ENCODE assay signal across 7 cellular contexts in genomic region chr3:182713743-182714517, GRCh38.
DNase-seq lines count a peak whose midpoint lies in the region; ATAC-seq and TF ChIP-seq lines count a peak whose summit lies in the region.

No MANE protein-coding gene starts in this region.

- H3K4me2 ChIP-seq in GM23338 (no peak overlapping the region), PC-3 (ENCODE audit: low read length) (peak overlapping the region; percentile 23)

- BruUV-seq in PC-3 (replicated peaks; lab: Mats Ljungman, UMichigan) = no TSS peak

- no peaks in the 10 kb centered on the region for H3K36me3 Mint-ChIP-seq in GM23338 (ENCODE audit: low read depth)

- H3K27me3 ChIP-seq in GM06990 (replicated peaks; ENCODE audit: control insufficient read depth, insufficient read depth, low read length) (no peaks in the 10 kb centered on the region), GM23338 (ENCODE audit: insufficient read depth) (no peaks in the 10 kb centered on the region), PC-3 (ENCODE audit: low read length) (no peaks in the 10 kb centered on the region), dorsolateral prefrontal cortex (peaks cover 0 to 3% (median 0%) of the 10 kb centered on the region in 45 donors)

- H3K4me3 Mint-ChIP-seq in GM23338 = no peak overlapping the region

- no peak overlapping the region for H2AFZ ChIP-seq in GM23338
- H2AFZ ChIP-seq in PC-3 (ENCODE audit: low read length) = no peak overlapping the region

- no peaks in the 10 kb centered on the region for H3K9me3 Mint-ChIP-seq in GM23338

- intact Hi-C loops in PC-3 (cut with micrococcal nuclease) = loop anchor here (1.0 to 5.0 kb wide), 6 partner anchors 81 to 672 kb away; no protein-coding TSS in a partner anchor
- intact Hi-C loops in dorsolateral prefrontal cortex (cut with DNase I) = loop anchor here in 1 of 2 donors (10.0 kb wide), 2 partner anchors 401 to 671 kb away; no protein-coding TSS in a partner anchor

- peaks cover 10% of the 10 kb centered on the region for H3K4me1 Mint-ChIP-seq in GM23338

- H3K36me3 ChIP-seq in GM06990 (ENCODE audit: control insufficient read depth, insufficient read depth, low read length) (no peaks in the 10 kb centered on the region), GM23338 (ENCODE audit: insufficient read depth) (no peaks in the 10 kb centered on the region), PC-3 (ENCODE audit: low read depth, low read length) (no peaks in the 10 kb centered on the region)

- H3K27ac Mint-ChIP-seq in GM23338 = peak overlapping the region; percentile 53; the same call in 1 of the 2 replicates

- no peak for DNase-seq in GM06990 (ENCODE audit: extremely low read depth, insufficient read length)
- peak; percentile 82 for DNase-seq in GM23338 (ENCODE audit: low spot score)
- peak; percentile 59 for DNase-seq in LNCaP clone FGC (ENCODE audit: low read depth)
- DNase-seq in PC-3 = peak; percentile 81
- DNase-seq in dorsolateral prefrontal cortex = no peak
- peak; percentile 57 for DNase-seq in midbrain (lab: John Stamatoyannopoulos, UW)

- H3K9me3 ChIP-seq in PC-3 (ENCODE audit: low read length) = no peaks in the 10 kb centered on the region

- TF ChIP-seq CTCF in GM06990 (IDR thresholded peaks at IDR 0.05; ENCODE audit: insufficient read depth, low read length, poor library complexity, severe bottlenecking) = peak; percentile 53
- peak; percentile 62 to 83 for TF ChIP-seq CTCF in GM23338 (conservative IDR thresholded peaks at IDR 0.05; ENCODE audit: low read depth in 2 of 2)
- TF ChIP-seq CTCF in LNCaP clone FGC (IDR thresholded peaks at IDR 0.05; ENCODE audit: control insufficient read depth, extremely low read depth, insufficient read depth) = peak; percentile 78
- peak; percentile 74 for TF ChIP-seq CTCF in PC-3 (conservative IDR thresholded peaks at IDR 0.05; ENCODE audit: low read depth, low read length)
- peak; percentile 43 to 83 (median 65) for TF ChIP-seq CTCF in dorsolateral prefrontal cortex (IDR thresholded peaks at IDR 0.05 in 54 of 56, conservative IDR thresholded peaks at IDR 0.05 in 2 of 56; ENCODE audit: low read depth in 1 of 56, partially characterized antibody in 56 of 56)

- H3K4me3 ChIP-seq in GM06990 (replicated peaks; ENCODE audit: low read depth, low read length) (no peak overlapping the region), GM23338 (no peak overlapping the region), LNCaP clone FGC (ENCODE audit: low read depth, low read length) (no peak overlapping the region), PC-3 (ENCODE audit: low read length) (no peak overlapping the region), dorsolateral prefrontal cortex (no peak overlapping the region)

- no peak overlapping the region for H3K27ac ChIP-seq in GM23338 (ENCODE audit: low read depth)
- no peak overlapping the region for H3K27ac ChIP-seq in PC-3 (ENCODE audit: low read length)
- no peak overlapping the region for H3K27ac ChIP-seq in dorsolateral prefrontal cortex

- no peak overlapping the region for H3K9ac ChIP-seq in PC-3 (ENCODE audit: low read length)

- ATAC-seq in GM23338 (peak; percentile 54), PC-3 (peak; percentile 72), HG02973 (IDR thresholded peaks at IDR 0.05; ENCODE audit: unreplicated experiment) (no peak)

- POLR2A ChIA-PET in PC-3 (lab: Charles Lee; ENCODE audit: unreplicated experiment) = no interaction called here

- H4K20me1 ChIP-seq in GM23338 (replicated peaks; ENCODE audit: insufficient read depth) (no peaks in the 10 kb centered on the region), PC-3 (ENCODE audit: low read length) (no peaks in the 10 kb centered on the region)

- CTCF ChIA-PET in PC-3 (lab: Charles Lee) = interaction anchor here (0.5 to 1.3 kb wide), 13 partner anchors 10 to 193 kb away, joined by 3 to 28 read pairs (median 3); no protein-coding TSS in a partner anchor

- H3K27me3 Mint-ChIP-seq in GM23338 (ENCODE audit: insufficient read depth, low read depth, poor library complexity) = peaks cover 3% of the 10 kb centered on the region

- no peaks in the 10 kb centered on the region for H3K79me2 ChIP-seq in GM23338 (replicated peaks; ENCODE audit: insufficient read depth)
- H3K79me2 ChIP-seq in PC-3 (ENCODE audit: low read length) = no peaks in the 10 kb centered on the region

- H3K4me1 ChIP-seq in GM23338 (ENCODE audit: insufficient read depth) (no peaks in the 10 kb centered on the region), PC-3 (ENCODE audit: insufficient read depth, low read length) (0 out of 2 replicates have a peak, but pooled peaks cover 3% of the 10 kb centered on the region)

- H3K9me2 ChIP-seq in GM23338 (ENCODE audit: insufficient read depth) (no peaks in the 10 kb centered on the region), PC-3 (replicated peaks; ENCODE audit: low read length) (no peaks in the 10 kb centered on the region)

- H3F3A ChIP-seq in GM23338 (replicated peaks; ENCODE audit: low read depth) = no peaks in the 10 kb centered on the region
- H3F3A ChIP-seq in PC-3 (ENCODE audit: low read length, unreplicated experiment) = no peaks in the 10 kb centered on the region

TF ChIP-seq in GM23338, 12 proteins besides CTCF, POLR2A, EP300 and RAD21:
- no peak for TF ChIP-seq EZH2phosphoT487 (IDR thresholded peaks at IDR 0.05; ENCODE audit: unreplicated experiment)
- TF ChIP-seq POLR2AphosphoS5 (IDR thresholded peaks at IDR 0.05; ENCODE audit: low read depth) = no peak
- TF ChIP-seq ZNF331 (CRISPR knock-in tag; IDR thresholded peaks at IDR 0.05; ENCODE audit: low read depth) = no peak
- no peak for TF ChIP-seq CREB1 (CRISPR knock-in tag; IDR thresholded peaks at IDR 0.05; ENCODE audit: low read depth)
- TF ChIP-seq STAT1 (IDR thresholded peaks at IDR 0.05; ENCODE audit: unreplicated experiment) = no peak
- TF ChIP-seq ZNF114 (CRISPR knock-in tag; IDR thresholded peaks at IDR 0.05) = no peak

Comparison
In these comparisons a context has a peak if more than half of its experiments do, and no peak if none do; other contexts are left out.
1. DNase-seq: peak in GM23338 (single experiment), LNCaP clone FGC (single experiment), PC-3 (single experiment) and midbrain (single experiment); none in GM06990 (single experiment) and dorsolateral prefrontal cortex (0 of 10).
2. Peak in every context shown above with its lines, with median percentiles within 50 percentile points of each other: CTCF ChIP-seq.